Comparison of ENCODE assay signal across 12 cellular contexts in the genomic region with DNA sequence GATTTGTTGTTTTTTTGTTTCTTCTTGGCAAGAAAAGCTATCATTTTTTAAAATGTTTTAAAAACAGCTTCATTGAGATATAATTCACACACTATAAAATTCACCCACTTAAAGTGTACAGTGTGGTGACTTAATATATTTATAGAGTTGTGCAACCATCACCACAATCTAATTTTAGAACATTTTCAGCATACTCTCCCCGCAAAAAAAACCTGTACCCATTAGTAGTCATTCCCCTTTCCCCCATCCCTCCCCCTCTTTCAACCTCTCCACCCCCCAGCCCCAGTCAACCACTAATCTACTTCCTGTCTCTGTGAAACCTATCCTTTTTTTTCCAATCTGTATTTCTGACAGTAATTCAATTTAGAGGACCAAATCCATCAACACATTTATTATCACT. TPM values are rescaled to one million over a fixed set of nuclear protein-coding genes. Genes with fewer than 3 reads are reported as not detected.
DNase-seq lines count a peak whose midpoint lies in the region; ATAC-seq and TF ChIP-seq lines count a peak whose summit lies in the region.
"Had no signal": no experiment of that assay in that cellular context is flagged by ENCODE, and none has a peak within 500 bp of the region (broad histone marks: within the 10 kb centered on the region; RNA-seq: fewer than 3 reads in every experiment).

No MANE protein-coding gene starts in this region.

- H3K9me3 Mint-ChIP-seq in chondrocyte (ENCODE audit: low read depth) = peaks cover 9% of the 10 kb centered on the region

- ATAC-seq in GM21576 (IDR thresholded peaks at IDR 0.05; ENCODE audit: unreplicated experiment) = peak; percentile 85
- no peak for ATAC-seq in HG02610 (IDR thresholded peaks at IDR 0.05; ENCODE audit: unreplicated experiment)

- peak overlapping the region; percentile 75 for H3K27ac Mint-ChIP-seq in chondrocyte (ENCODE audit: unreplicated experiment)

- H3K4me1 Mint-ChIP-seq in chondrocyte (ENCODE audit: low read depth) = peaks cover 33% of the 10 kb centered on the region

- in situ Hi-C loops in KBM-7 (cut with MboI; ENCODE audit: low pct_unique_long_range_greater_than_20kb, low sequenced_read_pairs) = no loop called here

- no peaks in the 10 kb centered on the region for H3K27me3 Mint-ChIP-seq in chondrocyte (ENCODE audit: low read depth)

- TF ChIP-seq CTCF in GM10266 (IDR thresholded peaks at IDR 0.05; ENCODE audit: control insufficient read depth, insufficient read depth, low read depth, missing control alignments) (no peak), chondrocyte (IDR thresholded peaks at IDR 0.05) (no peak)

- DNase-seq in GM10266 (ENCODE audit: extremely low spot score) (peak; percentile 17), KBM-7 (peak; percentile 5), chondrocyte (ENCODE audit: low spot score) (no peak), DMS53 (lab: John Stamatoyannopoulos, UW) (no peak), mesenteric fat pad (ENCODE audit: low spot score) (no peak)
- DNase-seq in stimulated activated CD4-positive, alpha-beta T cell treated with anti-CD3 and anti-CD28 coated beads, Interleukin-15, amount 100 ng/mL, for 24 hours = no peak
- DNase-seq: COR-L47, mammary epithelial cell, MG63 had no signal

- H3K4me3 Mint-ChIP-seq in chondrocyte (ENCODE audit: unreplicated experiment) = no peak overlapping the region

- no peaks in the 10 kb centered on the region for H3K36me3 Mint-ChIP-seq in chondrocyte (ENCODE audit: low read depth)

RNA-seq across cellular contexts. Expression of a gene that starts 30.6 kb away (rescaled TPM):
- 0.17 to 0.29 TPM (median 0.28 TPM) in 3 replicates for total RNA-seq in chondrocyte
- total RNA-seq in mesenteric fat pad = not detected
- total RNA-seq: mammary epithelial cell, skeletal muscle tissue had no signal

Comparison
In these comparisons a context has a peak if more than half of its experiments do, and no peak if none do; other contexts are left out.
1. DNase-seq: peak in GM10266 (single experiment) and KBM-7 (single experiment); none in chondrocyte (single experiment), DMS53 (single experiment), stimulated activated CD4-positive, alpha-beta T cell treated with anti-CD3 and anti-CD28 coated beads, Interleukin-15, amount 100 ng/mL, for 24 hours (single experiment) and mesenteric fat pad (single experiment).